In genomic region chr7:104627516-104627915, GRCh38 we compare ENCODE assay signal across 1 cellular context.
TF ChIP-seq lines count a peak whose summit lies in the region.

No MANE protein-coding gene starts in this region.

TF ChIP-seq in K562, 482 proteins besides CTCF, POLR2A, EP300 and RAD21 (continued from another document):
- TF ChIP-seq ZBTB40 (IDR thresholded peaks at IDR 0.05) = no peak
- TF ChIP-seq ZBTB40 (CRISPR knock-in tag; IDR thresholded peaks at IDR 0.05) = no peak
- no peak for TF ChIP-seq ZNF253 (CRISPR knock-in tag; conservative IDR thresholded peaks at IDR 0.05)
- TF ChIP-seq ZNF766 (CRISPR knock-in tag; conservative IDR thresholded peaks at IDR 0.05) = peak; percentile 47; the same call in 1 of the 2 replicates
- no peak for TF ChIP-seq ZNF134 (CRISPR knock-in tag; conservative IDR thresholded peaks at IDR 0.05)
- no peak for TF ChIP-seq RBM39 (optimal IDR thresholded peaks at IDR 0.05; ENCODE audit: low read depth, low read length)
- TF ChIP-seq ZZZ3 (IDR thresholded peaks at IDR 0.05) = no peak
- no peak for TF ChIP-seq ILF3 (IDR thresholded peaks at IDR 0.05; ENCODE audit: borderline replicate concordance)
- TF ChIP-seq CCNT2 (IDR thresholded peaks at IDR 0.05; ENCODE audit: borderline replicate concordance, extremely low read depth, insufficient read length, low read depth, low read length) = no peak
- TF ChIP-seq ZNF133 (CRISPR knock-in tag; IDR thresholded peaks at IDR 0.05) = no peak
- no peak for TF ChIP-seq PHB (CRISPR knock-in tag; IDR thresholded peaks at IDR 0.05)
- TF ChIP-seq JUNB (CRISPR knock-in tag; conservative IDR thresholded peaks at IDR 0.05) = no peak
- TF ChIP-seq, protein P1, sequence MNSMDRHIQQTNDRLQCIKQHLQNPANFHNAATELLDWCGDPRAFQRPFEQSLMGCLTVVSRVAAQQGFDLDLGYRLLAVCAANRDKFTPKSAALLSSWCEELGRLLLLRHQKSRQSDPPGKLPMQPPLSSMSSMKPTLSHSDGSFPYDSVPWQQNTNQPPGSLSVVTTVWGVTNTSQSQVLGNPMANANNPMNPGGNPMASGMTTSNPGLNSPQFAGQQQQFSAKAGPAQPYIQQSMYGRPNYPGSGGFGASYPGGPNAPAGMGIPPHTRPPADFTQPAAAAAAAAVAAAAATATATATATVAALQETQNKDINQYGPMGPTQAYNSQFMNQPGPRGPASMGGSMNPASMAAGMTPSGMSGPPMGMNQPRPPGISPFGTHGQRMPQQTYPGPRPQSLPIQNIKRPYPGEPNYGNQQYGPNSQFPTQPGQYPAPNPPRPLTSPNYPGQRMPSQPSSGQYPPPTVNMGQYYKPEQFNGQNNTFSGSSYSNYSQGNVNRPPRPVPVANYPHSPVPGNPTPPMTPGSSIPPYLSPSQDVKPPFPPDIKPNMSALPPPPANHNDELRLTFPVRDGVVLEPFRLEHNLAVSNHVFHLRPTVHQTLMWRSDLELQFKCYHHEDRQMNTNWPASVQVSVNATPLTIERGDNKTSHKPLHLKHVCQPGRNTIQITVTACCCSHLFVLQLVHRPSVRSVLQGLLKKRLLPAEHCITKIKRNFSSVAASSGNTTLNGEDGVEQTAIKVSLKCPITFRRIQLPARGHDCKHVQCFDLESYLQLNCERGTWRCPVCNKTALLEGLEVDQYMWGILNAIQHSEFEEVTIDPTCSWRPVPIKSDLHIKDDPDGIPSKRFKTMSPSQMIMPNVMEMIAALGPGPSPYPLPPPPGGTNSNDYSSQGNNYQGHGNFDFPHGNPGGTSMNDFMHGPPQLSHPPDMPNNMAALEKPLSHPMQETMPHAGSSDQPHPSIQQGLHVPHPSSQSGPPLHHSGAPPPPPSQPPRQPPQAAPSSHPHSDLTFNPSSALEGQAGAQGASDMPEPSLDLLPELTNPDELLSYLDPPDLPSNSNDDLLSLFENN (IDR thresholded peaks at IDR 0.05; ENCODE audit: low read depth in 2 of 2, low read length in 2 of 2) = no peak
- TF ChIP-seq CREM (IDR thresholded peaks at IDR 0.05; ENCODE audit: low read depth) = no peak
- TF ChIP-seq EHMT2 (IDR thresholded peaks at IDR 0.05) = peak; percentile 95
- TF ChIP-seq, protein P2, sequence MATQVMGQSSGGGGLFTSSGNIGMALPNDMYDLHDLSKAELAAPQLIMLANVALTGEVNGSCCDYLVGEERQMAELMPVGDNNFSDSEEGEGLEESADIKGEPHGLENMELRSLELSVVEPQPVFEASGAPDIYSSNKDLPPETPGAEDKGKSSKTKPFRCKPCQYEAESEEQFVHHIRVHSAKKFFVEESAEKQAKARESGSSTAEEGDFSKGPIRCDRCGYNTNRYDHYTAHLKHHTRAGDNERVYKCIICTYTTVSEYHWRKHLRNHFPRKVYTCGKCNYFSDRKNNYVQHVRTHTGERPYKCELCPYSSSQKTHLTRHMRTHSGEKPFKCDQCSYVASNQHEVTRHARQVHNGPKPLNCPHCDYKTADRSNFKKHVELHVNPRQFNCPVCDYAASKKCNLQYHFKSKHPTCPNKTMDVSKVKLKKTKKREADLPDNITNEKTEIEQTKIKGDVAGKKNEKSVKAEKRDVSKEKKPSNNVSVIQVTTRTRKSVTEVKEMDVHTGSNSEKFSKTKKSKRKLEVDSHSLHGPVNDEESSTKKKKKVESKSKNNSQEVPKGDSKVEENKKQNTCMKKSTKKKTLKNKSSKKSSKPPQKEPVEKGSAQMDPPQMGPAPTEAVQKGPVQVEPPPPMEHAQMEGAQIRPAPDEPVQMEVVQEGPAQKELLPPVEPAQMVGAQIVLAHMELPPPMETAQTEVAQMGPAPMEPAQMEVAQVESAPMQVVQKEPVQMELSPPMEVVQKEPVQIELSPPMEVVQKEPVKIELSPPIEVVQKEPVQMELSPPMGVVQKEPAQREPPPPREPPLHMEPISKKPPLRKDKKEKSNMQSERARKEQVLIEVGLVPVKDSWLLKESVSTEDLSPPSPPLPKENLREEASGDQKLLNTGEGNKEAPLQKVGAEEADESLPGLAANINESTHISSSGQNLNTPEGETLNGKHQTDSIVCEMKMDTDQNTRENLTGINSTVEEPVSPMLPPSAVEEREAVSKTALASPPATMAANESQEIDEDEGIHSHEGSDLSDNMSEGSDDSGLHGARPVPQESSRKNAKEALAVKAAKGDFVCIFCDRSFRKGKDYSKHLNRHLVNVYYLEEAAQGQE (CRISPR knock-in tag; IDR thresholded peaks at IDR 0.05; ENCODE audit: low read depth) = peak; percentile 89
- no peak for TF ChIP-seq ZNF3 (CRISPR knock-in tag; IDR thresholded peaks at IDR 0.05)
- TF ChIP-seq HDAC3 (IDR thresholded peaks at IDR 0.05; ENCODE audit: borderline replicate concordance, partially characterized antibody) = no peak
- TF ChIP-seq ZNF384 (IDR thresholded peaks at IDR 0.05; ENCODE audit: low read depth, low read length) = no peak
- TF ChIP-seq, protein P3, sequence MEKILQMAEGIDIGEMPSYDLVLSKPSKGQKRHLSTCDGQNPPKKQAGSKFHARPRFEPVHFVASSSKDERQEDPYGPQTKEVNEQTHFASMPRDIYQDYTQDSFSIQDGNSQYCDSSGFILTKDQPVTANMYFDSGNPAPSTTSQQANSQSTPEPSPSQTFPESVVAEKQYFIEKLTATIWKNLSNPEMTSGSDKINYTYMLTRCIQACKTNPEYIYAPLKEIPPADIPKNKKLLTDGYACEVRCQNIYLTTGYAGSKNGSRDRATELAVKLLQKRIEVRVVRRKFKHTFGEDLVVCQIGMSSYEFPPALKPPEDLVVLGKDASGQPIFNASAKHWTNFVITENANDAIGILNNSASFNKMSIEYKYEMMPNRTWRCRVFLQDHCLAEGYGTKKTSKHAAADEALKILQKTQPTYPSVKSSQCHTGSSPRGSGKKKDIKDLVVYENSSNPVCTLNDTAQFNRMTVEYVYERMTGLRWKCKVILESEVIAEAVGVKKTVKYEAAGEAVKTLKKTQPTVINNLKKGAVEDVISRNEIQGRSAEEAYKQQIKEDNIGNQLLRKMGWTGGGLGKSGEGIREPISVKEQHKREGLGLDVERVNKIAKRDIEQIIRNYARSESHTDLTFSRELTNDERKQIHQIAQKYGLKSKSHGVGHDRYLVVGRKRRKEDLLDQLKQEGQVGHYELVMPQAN (IDR thresholded peaks at IDR 0.05; ENCODE audit: borderline replicate concordance) = no peak
- TF ChIP-seq, protein P4, sequence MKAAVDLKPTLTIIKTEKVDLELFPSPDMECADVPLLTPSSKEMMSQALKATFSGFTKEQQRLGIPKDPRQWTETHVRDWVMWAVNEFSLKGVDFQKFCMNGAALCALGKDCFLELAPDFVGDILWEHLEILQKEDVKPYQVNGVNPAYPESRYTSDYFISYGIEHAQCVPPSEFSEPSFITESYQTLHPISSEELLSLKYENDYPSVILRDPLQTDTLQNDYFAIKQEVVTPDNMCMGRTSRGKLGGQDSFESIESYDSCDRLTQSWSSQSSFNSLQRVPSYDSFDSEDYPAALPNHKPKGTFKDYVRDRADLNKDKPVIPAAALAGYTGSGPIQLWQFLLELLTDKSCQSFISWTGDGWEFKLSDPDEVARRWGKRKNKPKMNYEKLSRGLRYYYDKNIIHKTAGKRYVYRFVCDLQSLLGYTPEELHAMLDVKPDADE (conservative IDR thresholded peaks at IDR 0.05; ENCODE audit: control insufficient read depth, low read depth, low read length) = no peak
- no peak for TF ChIP-seq CBX8 (IDR thresholded peaks at IDR 0.05; ENCODE audit: borderline replicate concordance, extremely low read depth, low read depth, low read length, poor library complexity, severe bottlenecking)
- TF ChIP-seq KAT2B (IDR thresholded peaks at IDR 0.05; ENCODE audit: low read depth, low read length) = no peak
- no peak for TF ChIP-seq CSDE1 (IDR thresholded peaks at IDR 0.05)
- TF ChIP-seq MIER1 (IDR thresholded peaks at IDR 0.05; ENCODE audit: low read depth) = peak; percentile 86
